15 cellular contexts compared by ENCODE assay signal in genomic region chr2:190888449-190888848, GRCh38. TPM values are rescaled to one million over a fixed set of nuclear protein-coding genes. Genes with fewer than 3 reads are reported as not detected.
DNase-seq lines count a peak whose midpoint lies in the region; ATAC-seq and TF ChIP-seq lines count a peak whose summit lies in the region.
"Had no signal": no experiment of that assay in that cellular context is flagged by ENCODE, and none has a peak within 500 bp of the region (broad histone marks: within the 10 kb centered on the region; RNA-seq: fewer than 3 reads in every experiment).

No MANE protein-coding gene starts in this region.

- POLR2A ChIA-PET in A673 (lab: Charles Lee; ENCODE audit: low non-redundant PET), result no interaction called here
- POLR2A ChIA-PET in CD8-positive, alpha-beta T cell (lab: Charles Lee), result interaction anchor here (0.8 to 1.3 kb wide), 3 partner anchors 10 to 131 kb away, joined by 3 to 4 read pairs (median 3); no protein-coding TSS in a partner anchor

- intact Hi-C loops in A673 (cut with micrococcal nuclease; ENCODE audit: unreplicated experiment), result no loop called here
- intact Hi-C loops in CD8-positive, alpha-beta T cell (cut with DNase I, micrococcal nuclease), result loop anchor here (10.0 kb wide), 1 partner anchor 1224 kb away; the partner anchor contains the start of gene ASNSD1 (in 2 of the 2)

- H3K27me3 Mint-ChIP-seq in CD8-positive, alpha-beta T cell (ENCODE audit: low read depth), result no peaks in the 10 kb centered on the region
- H3K27me3 Mint-ChIP-seq in activated naive CD8-positive, alpha-beta T cell treated with anti-CD3 and anti-CD28 coated beads for 36 hours, result no peaks in the 10 kb centered on the region
- H3K27me3 Mint-ChIP-seq in mesothelial cell of epicardium (ENCODE audit: low read depth), result no peaks in the 10 kb centered on the region

- H3K9me3 Mint-ChIP-seq in CD8-positive, alpha-beta T cell, result no peaks in the 10 kb centered on the region
- no peaks in the 10 kb centered on the region for H3K9me3 Mint-ChIP-seq in activated naive CD8-positive, alpha-beta T cell treated with anti-CD3 and anti-CD28 coated beads for 36 hours
- peaks cover 5% of the 10 kb centered on the region for H3K9me3 Mint-ChIP-seq in mesothelial cell of epicardium
- H3K9me3 Mint-ChIP-seq: CD14-positive monocyte had no signal

- CTCF ChIA-PET in A673 (lab: Charles Lee), result no interaction called here
- CTCF ChIA-PET in CD8-positive, alpha-beta T cell (lab: Charles Lee), result interaction anchor here (1.3 to 12.2 kb wide), 3 partner anchors 26 to 59 kb away, joined by 3 to 70 read pairs (median 4); no protein-coding TSS in a partner anchor

- H3K4me3 ChIP-seq in A673 (ENCODE audit: low read depth, low read length, poor library complexity, severe bottlenecking), result no peak overlapping the region
- H3K4me3 ChIP-seq in CD8-positive, alpha-beta T cell (ENCODE audit: low read depth, low read length), result no peak overlapping the region
- H3K4me3 ChIP-seq: cardiac muscle cell had no signal

- no peak for ATAC-seq in CD8-positive, alpha-beta T cell
- no peak for ATAC-seq in HG03196 (IDR thresholded peaks at IDR 0.05; ENCODE audit: unreplicated experiment)

- peak overlapping the region; percentile 41 for H3K4me3 Mint-ChIP-seq in CD8-positive, alpha-beta T cell
- H3K4me3 Mint-ChIP-seq in activated naive CD8-positive, alpha-beta T cell treated with anti-CD3 and anti-CD28 coated beads for 36 hours, result peak overlapping the region; percentile 52
- H3K4me3 Mint-ChIP-seq in mesothelial cell of epicardium, result no peak overlapping the region
- H3K4me3 Mint-ChIP-seq: CD14-positive monocyte had no signal

- H3K27ac ChIP-seq in A673 (ENCODE audit: low read depth, low read length, poor library complexity, severe bottlenecking), result peak overlapping the region; percentile 6
- H3K27ac ChIP-seq in CD8-positive, alpha-beta T cell (ENCODE audit: low read depth, low read length), result no peak overlapping the region
- H3K27ac ChIP-seq: epithelial cell of prostate had no signal

- DNase-seq in A673 (ENCODE audit: low spot score) (no peak), mesothelial cell of epicardium (ENCODE audit: low spot score in 2 of 2, unreplicated experiment in 2 of 2) (no peak), globus pallidus (ENCODE audit: low spot score) (no peak), NCI-H146 (lab: John Stamatoyannopoulos, UW) (no peak), GM19238 (ENCODE audit: insufficient read length, low spot score) (no peak)
- DNase-seq in CD8-positive, alpha-beta T cell, result no peak
- no peak for DNase-seq in activated naive CD8-positive, alpha-beta T cell treated with anti-CD3 and anti-CD28 coated beads for 36 hours
- DNase-seq: mesendoderm; NCI-H1417 treated with DMSO at 0.1 percent for 48 hours; NCI-H524; stimulated activated CD4-positive, alpha-beta T cell treated with anti-CD3 and anti-CD28 coated beads, Interleukin-4, amount 100 ng/mL, for 4 hours had no signal

- peak overlapping the region; percentile 4 for H3K27ac Mint-ChIP-seq in CD8-positive, alpha-beta T cell
- H3K27ac Mint-ChIP-seq in activated naive CD8-positive, alpha-beta T cell treated with anti-CD3 and anti-CD28 coated beads for 36 hours, result peak overlapping the region; percentile 36
- H3K27ac Mint-ChIP-seq in mesothelial cell of epicardium, result peak overlapping the region; percentile 3

- H3K9me3 ChIP-seq in A673 (ENCODE audit: low read depth, low read length, poor library complexity, severe bottlenecking), result no peaks in the 10 kb centered on the region
- no peaks in the 10 kb centered on the region for H3K9me3 ChIP-seq in CD8-positive, alpha-beta T cell (ENCODE audit: low read length)

- H3K27me3 ChIP-seq in A673 (replicated peaks; ENCODE audit: insufficient read depth, low read depth, low read length, poor library complexity), result no peaks in the 10 kb centered on the region
- H3K27me3 ChIP-seq in CD8-positive, alpha-beta T cell (ENCODE audit: insufficient read depth, low read length), result no peaks in the 10 kb centered on the region
- H3K27me3 ChIP-seq: cardiac muscle cell had no signal

- peaks cover 34% of the 10 kb centered on the region for H3K36me3 Mint-ChIP-seq in CD8-positive, alpha-beta T cell
- H3K36me3 Mint-ChIP-seq in activated naive CD8-positive, alpha-beta T cell treated with anti-CD3 and anti-CD28 coated beads for 36 hours, result peaks cover 53% of the 10 kb centered on the region
- peaks cover 7% of the 10 kb centered on the region for H3K36me3 Mint-ChIP-seq in mesothelial cell of epicardium

- BruUV-seq in A673 (replicated peaks; lab: Mats Ljungman, UMichigan), result no TSS peak

- peaks cover 42% of the 10 kb centered on the region for H3K4me1 ChIP-seq in A673 (ENCODE audit: insufficient read depth, low read length, poor library complexity, severe bottlenecking)
- peaks cover 78% of the 10 kb centered on the region for H3K4me1 ChIP-seq in CD8-positive, alpha-beta T cell (ENCODE audit: insufficient read depth, low read length)

- H3K4me1 Mint-ChIP-seq in CD8-positive, alpha-beta T cell (ENCODE audit: low read depth), result peaks cover 87% of the 10 kb centered on the region
- H3K4me1 Mint-ChIP-seq in activated naive CD8-positive, alpha-beta T cell treated with anti-CD3 and anti-CD28 coated beads for 36 hours, result peaks cover 69% of the 10 kb centered on the region
- H3K4me1 Mint-ChIP-seq in mesothelial cell of epicardium, result peaks cover 35% of the 10 kb centered on the region

- no peak for TF ChIP-seq CTCF in A673 (conservative IDR thresholded peaks at IDR 0.05; ENCODE audit: low read depth, low read length)
- no peak for TF ChIP-seq CTCF in CD8-positive, alpha-beta T cell (IDR thresholded peaks at IDR 0.05)
- TF ChIP-seq CTCF in mesothelial cell of epicardium (IDR thresholded peaks at IDR 0.05; ENCODE audit: unreplicated experiment), result no peak

- H3K36me3 ChIP-seq in A673 (ENCODE audit: insufficient read depth, low read length, poor library complexity, severe bottlenecking), result peaks cover 4% of the 10 kb centered on the region
- no peaks in the 10 kb centered on the region for H3K36me3 ChIP-seq in CD8-positive, alpha-beta T cell (ENCODE audit: insufficient read depth, low read length)
- H3K36me3 ChIP-seq: cardiac muscle cell had no signal

RNA-seq across cellular contexts. Expression of gene GLS, which starts 7.8 kb away (rescaled TPM):
- 99.5 and 116 TPM in 2 replicates for total RNA-seq in A673 (2021)
- 100 to 1,000 TPM; 254 to 265 TPM for total RNA-seq in CD8-positive, alpha-beta T cell
- total RNA-seq in activated naive CD8-positive, alpha-beta T cell treated with anti-CD3 and anti-CD28 coated beads for 36 hours, result 100 to 1,000 TPM; 192 to 201 TPM
- 185 to 192 TPM (median 190 TPM) in 3 replicates for total RNA-seq in mesothelial cell of epicardium
